1 cellular context compared by ENCODE assay signal in genomic region chr5:124736814-124737186, GRCh38.
TF ChIP-seq lines count a peak whose summit lies in the region.

No MANE protein-coding gene starts in this region.

TF ChIP-seq in GM12878, 131 proteins besides CTCF, POLR2A, EP300 and RAD21:
- TF ChIP-seq CUX1 (IDR thresholded peaks at IDR 0.05; ENCODE audit: insufficient replicate concordance, low read depth, low read length) (no peak), CBX3 (IDR thresholded peaks at IDR 0.05; ENCODE audit: borderline replicate concordance, low read depth) (no peak), FOXM1 (IDR thresholded peaks at IDR 0.05; ENCODE audit: low read depth, low read length) (no peak), TCF7 (IDR thresholded peaks at IDR 0.05; ENCODE audit: borderline replicate concordance) (no peak), SREBF1 (IDR thresholded peaks at IDR 0.05; ENCODE audit: low read length) (no peak), ZNF207 (IDR thresholded peaks at IDR 0.05; ENCODE audit: borderline replicate concordance) (no peak)
TF ChIP-seq in GM12878: peak in this region for 0.
